ENCODE assay signal across 13 cellular contexts in the genomic region with DNA sequence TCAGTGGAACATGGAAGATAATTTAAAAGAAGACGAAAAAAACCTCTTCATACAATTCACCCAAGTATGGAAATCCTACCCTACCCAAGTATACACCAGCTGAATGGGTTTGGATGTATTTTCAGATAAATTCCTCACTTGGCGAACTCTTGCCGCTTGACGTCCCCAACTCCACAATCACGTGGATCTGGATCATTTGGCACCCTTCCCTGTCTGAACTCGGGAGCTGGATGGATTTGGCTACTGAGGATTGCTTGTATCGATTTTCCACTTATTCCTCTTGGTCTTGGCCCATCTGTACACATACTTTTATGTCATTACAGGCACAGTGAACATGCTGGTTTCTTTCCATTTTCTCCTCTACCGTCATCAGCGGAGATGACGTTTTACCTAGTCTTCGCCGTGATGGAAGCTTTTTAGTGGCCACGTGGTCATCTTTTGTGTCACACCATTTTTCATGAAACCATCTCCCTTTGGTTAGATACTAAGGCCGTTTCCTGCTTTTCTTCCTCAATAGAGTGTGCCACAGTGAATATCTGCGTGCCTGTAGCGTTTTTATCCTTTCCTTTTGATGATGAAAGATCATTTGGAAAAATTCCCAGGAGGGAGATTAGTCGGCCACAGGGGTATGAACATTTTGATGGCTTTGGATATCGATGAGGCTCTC. TPM values are rescaled to one million over a fixed set of nuclear protein-coding genes. Genes with fewer than 3 reads are reported as not detected.
DNase-seq lines count a peak whose midpoint lies in the region; ATAC-seq and TF ChIP-seq lines count a peak whose summit lies in the region.
"Had no signal": no experiment of that assay in that cellular context is flagged by ENCODE, and none has a peak within 500 bp of the region (broad histone marks: within the 10 kb centered on the region; RNA-seq: fewer than 3 reads in every experiment).

No MANE protein-coding gene starts in this region.

- no peak overlapping the region for H3K4me3 ChIP-seq in right cardiac atrium (ENCODE audit: low read length)
- no peak overlapping the region for H3K4me3 ChIP-seq in astrocyte of the spinal cord (ENCODE audit: low read depth, low read length)
- no peak overlapping the region for H3K4me3 ChIP-seq in left lung
- no peak overlapping the region for H3K4me3 ChIP-seq in BE2C (ENCODE audit: low read depth, low read length)

- intact Hi-C loops in right cardiac atrium (cut with DNase I) (no loop called here), Right ventricle myocardium inferior (cut with DNase I) (loop anchor here (2.0 to 10.0 kb wide), 2 partner anchors 47 to 123 kb away; partner anchors contain the start of gene CMIP), left lung (cut with DNase I) (no loop called here)

- in situ Hi-C loops in astrocyte of the spinal cord (cut with HindIII; ENCODE audit: low sequenced_read_pairs) = no loop called here

- 58% methylated on average over 18 of the region's 18 CpGs for WGBS in right cardiac atrium

- H3K27me3 ChIP-seq in right cardiac atrium (ENCODE audit: control insufficient read depth, insufficient read depth) = no peaks in the 10 kb centered on the region
- H3K27me3 ChIP-seq in left lung = no peaks in the 10 kb centered on the region
- H3K27me3 ChIP-seq in BE2C = no peaks in the 10 kb centered on the region

- no peak for ATAC-seq in right cardiac atrium
- no peak for ATAC-seq in Right ventricle myocardium inferior
- ATAC-seq in left lung = no peak
- no peak for ATAC-seq in GM19452 (IDR thresholded peaks at IDR 0.05; ENCODE audit: unreplicated experiment)

- H3K36me3 ChIP-seq in left lung (no peaks in the 10 kb centered on the region), BE2C (no peaks in the 10 kb centered on the region)

- TF ChIP-seq CTCF in astrocyte of the spinal cord (IDR thresholded peaks at IDR 0.05; ENCODE audit: low read depth, low read length) (no peak), left lung (IDR thresholded peaks at IDR 0.05) (no peak), BE2C (IDR thresholded peaks at IDR 0.05; ENCODE audit: low read depth, low read length) (no peak)

- H3K27ac ChIP-seq in right cardiac atrium (ENCODE audit: low read length) (peak overlapping the region; percentile 26), left lung (peak overlapping the region; percentile 64 to 75)

- H3K4me1 ChIP-seq in right cardiac atrium (ENCODE audit: control insufficient read depth, insufficient read depth, low read length) (peaks cover 18% of the 10 kb centered on the region), left lung (peaks cover 25 to 98% of the 10 kb centered on the region in 2 donors), BE2C (no peaks in the 10 kb centered on the region)

- H3K9me3 ChIP-seq in right cardiac atrium (ENCODE audit: control insufficient read depth, low read length) = no peaks in the 10 kb centered on the region
- H3K9me3 ChIP-seq in left lung = no peaks in the 10 kb centered on the region
- no peaks in the 10 kb centered on the region for H3K9me3 ChIP-seq in BE2C

- peak in 1 of 3 donors; percentile 30 for DNase-seq in right cardiac atrium
- DNase-seq in Right ventricle myocardium inferior (ENCODE audit: missing footprints) = no peak
- DNase-seq in astrocyte of the spinal cord (ENCODE audit: low read depth, low spot score) = peak; percentile 34
- DNase-seq in left lung = no peak
- no peak for DNase-seq in BE2C
- no peak for DNase-seq in activated CD4-positive, CD25-positive, alpha-beta regulatory T cell (lab: John Stamatoyannopoulos, UW)
- no peak for DNase-seq in NCI-H774 (lab: John Stamatoyannopoulos, UW)
- DNase-seq: activated CD4-positive, alpha-beta T cell treated with anti-CD3 and anti-CD28 coated beads, Interleukin-2, amount 50 U/mL, for 1 hour; activated naive CD4-positive, alpha-beta T cell; HCEC 1CT; NCI-H526; SW 1271 had no signal

RNA-seq across cellular contexts. Expression of gene CMIP, which starts 47.0 kb away (rescaled TPM):
- total RNA-seq in right cardiac atrium (10 to 100 TPM; 15.8 to 29.0 (median 21.3) TPM), Right ventricle myocardium inferior (10.5 TPM), left lung (10 to 100 TPM; 50.8 to 55.8 TPM)
- 9.0 TPM for polyA plus RNA-seq in right cardiac atrium
- 15.5 TPM for polyA plus RNA-seq in BE2C (2012; ENCODE audit: insufficient read depth, insufficient read length, low read depth)
